In genomic region chr3:30146978-30147377, GRCh38 we compare ENCODE assay signal across 1 cellular context.
TF ChIP-seq lines count a peak whose summit lies in the region.

No MANE protein-coding gene starts in this region.

TF ChIP-seq in SK-N-SH, 30 proteins besides CTCF, POLR2A, EP300 and RAD21 (continued from another document):
- TF ChIP-seq IRF3 (IDR thresholded peaks at IDR 0.05; ENCODE audit: low read depth, low read length) (no peak), NRF1 (IDR thresholded peaks at IDR 0.05; ENCODE audit: low read depth, low read length) (no peak), EZH2phosphoT487 (IDR thresholded peaks at IDR 0.05; ENCODE audit: borderline replicate concordance, low read depth) (no peak)
